Comparison of ENCODE assay signal across 1 cellular context in the genomic region with DNA sequence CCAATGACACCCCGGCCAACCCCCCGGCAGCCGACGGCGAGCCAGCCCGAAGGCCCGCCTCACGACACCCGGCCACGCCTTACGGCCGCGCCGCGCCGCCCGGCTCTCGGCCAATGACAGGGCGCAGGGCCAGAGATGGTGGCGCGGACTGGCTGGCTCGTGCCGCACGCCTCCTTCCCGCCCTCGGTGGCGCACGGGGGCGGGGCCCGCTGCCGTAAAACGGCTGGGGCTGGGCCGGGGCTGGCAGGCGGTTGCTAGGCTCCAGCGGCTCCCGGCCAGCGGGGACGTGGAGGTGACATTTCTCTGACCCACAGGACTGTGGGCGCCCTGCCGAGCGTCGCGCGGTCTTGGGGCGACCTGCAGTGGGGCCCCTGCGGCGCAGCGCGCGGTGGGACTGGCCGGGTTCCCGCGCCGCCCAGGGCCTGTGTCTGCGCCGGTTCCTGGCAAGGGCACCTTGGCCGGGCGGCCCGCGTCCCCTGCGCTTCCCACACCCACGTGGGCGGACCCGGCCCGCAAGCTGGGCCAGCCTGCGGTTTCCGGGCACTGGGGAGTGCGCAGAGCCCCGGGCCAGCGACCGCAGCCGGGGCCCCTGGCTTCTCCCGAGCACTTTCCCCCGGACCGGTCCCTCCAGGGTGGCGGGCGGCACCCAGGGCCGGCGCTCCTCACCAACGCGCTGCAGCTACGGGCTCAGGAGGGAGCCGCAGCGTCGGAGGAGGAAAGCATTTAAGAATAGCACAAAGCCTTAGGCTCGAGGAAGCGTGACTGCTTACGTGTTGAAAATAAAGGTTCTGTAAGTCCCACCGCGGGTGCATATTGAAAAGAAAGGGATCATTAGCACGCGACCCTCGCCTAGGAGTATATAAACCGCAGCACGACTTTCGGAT.
A peak's percentile ranks its signal among the peaks of the same experiment; 100 is the strongest.
TF ChIP-seq lines count a peak whose summit lies in the region.

A gene (minus strand): TSS at position 8 of the 884 bp plus-strand sequence. CDS start 64 bp downstream, outside the sequence.

TF ChIP-seq in GM12878, 131 proteins besides CTCF, POLR2A, EP300 and RAD21 (continued from another document):
- TF ChIP-seq, protein P1, sequence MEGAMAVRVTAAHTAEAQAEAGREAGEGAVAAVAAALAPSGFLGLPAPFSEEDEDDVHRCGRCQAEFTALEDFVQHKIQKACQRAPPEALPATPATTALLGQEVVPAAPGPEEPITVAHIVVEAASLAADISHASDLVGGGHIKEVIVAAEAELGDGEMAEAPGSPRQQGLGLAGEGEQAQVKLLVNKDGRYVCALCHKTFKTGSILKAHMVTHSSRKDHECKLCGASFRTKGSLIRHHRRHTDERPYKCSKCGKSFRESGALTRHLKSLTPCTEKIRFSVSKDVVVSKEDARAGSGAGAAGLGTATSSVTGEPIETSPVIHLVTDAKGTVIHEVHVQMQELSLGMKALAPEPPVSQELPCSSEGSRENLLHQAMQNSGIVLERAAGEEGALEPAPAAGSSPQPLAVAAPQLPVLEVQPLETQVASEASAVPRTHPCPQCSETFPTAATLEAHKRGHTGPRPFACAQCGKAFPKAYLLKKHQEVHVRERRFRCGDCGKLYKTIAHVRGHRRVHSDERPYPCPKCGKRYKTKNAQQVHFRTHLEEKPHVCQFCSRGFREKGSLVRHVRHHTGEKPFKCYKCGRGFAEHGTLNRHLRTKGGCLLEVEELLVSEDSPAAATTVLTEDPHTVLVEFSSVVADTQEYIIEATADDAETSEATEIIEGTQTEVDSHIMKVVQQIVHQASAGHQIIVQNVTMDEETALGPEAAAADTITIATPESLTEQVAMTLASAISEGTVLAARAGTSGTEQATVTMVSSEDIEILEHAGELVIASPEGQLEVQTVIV (IDR thresholded peaks at IDR 0.05; ENCODE audit: borderline replicate concordance, partially characterized antibody) = peak; percentile 99
- TF ChIP-seq MTA3 (IDR thresholded peaks at IDR 0.05; ENCODE audit: borderline replicate concordance, low read length) = no peak
- no peak for TF ChIP-seq FOXK2 (IDR thresholded peaks at IDR 0.05)
- no peak for TF ChIP-seq EZH2 (IDR thresholded peaks at IDR 0.05; ENCODE audit: borderline replicate concordance, control insufficient read depth, low read depth, low read length)
- TF ChIP-seq CHD4 (IDR thresholded peaks at IDR 0.05) = no peak
- TF ChIP-seq, protein P2, sequence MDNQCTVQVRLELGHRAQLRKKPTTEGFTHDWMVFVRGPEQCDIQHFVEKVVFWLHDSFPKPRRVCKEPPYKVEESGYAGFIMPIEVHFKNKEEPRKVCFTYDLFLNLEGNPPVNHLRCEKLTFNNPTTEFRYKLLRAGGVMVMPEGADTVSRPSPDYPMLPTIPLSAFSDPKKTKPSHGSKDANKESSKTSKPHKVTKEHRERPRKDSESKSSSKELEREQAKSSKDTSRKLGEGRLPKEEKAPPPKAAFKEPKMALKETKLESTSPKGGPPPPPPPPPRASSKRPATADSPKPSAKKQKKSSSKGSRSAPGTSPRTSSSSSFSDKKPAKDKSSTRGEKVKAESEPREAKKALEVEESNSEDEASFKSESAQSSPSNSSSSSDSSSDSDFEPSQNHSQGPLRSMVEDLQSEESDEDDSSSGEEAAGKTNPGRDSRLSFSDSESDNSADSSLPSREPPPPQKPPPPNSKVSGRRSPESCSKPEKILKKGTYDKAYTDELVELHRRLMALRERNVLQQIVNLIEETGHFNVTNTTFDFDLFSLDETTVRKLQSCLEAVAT (IDR thresholded peaks at IDR 0.05) = no peak
- no peak for TF ChIP-seq IRF4 (IDR thresholded peaks at IDR 0.05; ENCODE audit: low read depth, low read length)
- peak; percentile 36 for TF ChIP-seq FOS (IDR thresholded peaks at IDR 0.05; ENCODE audit: borderline replicate concordance, extremely low read depth, insufficient read length)
- TF ChIP-seq BHLHE40 (IDR thresholded peaks at IDR 0.05; ENCODE audit: borderline replicate concordance in 1 of 2, low read depth in 2 of 2, low read length in 1 of 2) = peak; percentile 75 to 91
- TF ChIP-seq ZBED1 (IDR thresholded peaks at IDR 0.05; ENCODE audit: borderline replicate concordance) = no peak; the same call in 1 of the 2 replicates
- no peak; the same call in 1 of the 2 replicates for TF ChIP-seq ESRRA (IDR thresholded peaks at IDR 0.05; ENCODE audit: low read length)
- TF ChIP-seq BACH1 (IDR thresholded peaks at IDR 0.05; ENCODE audit: borderline replicate concordance) = peak; percentile 74; the same call in 1 of the 2 replicates
- peak; percentile 34; the same call in 1 of the 2 replicates for TF ChIP-seq ZNF217 (IDR thresholded peaks at IDR 0.05)
- TF ChIP-seq, protein P3, sequence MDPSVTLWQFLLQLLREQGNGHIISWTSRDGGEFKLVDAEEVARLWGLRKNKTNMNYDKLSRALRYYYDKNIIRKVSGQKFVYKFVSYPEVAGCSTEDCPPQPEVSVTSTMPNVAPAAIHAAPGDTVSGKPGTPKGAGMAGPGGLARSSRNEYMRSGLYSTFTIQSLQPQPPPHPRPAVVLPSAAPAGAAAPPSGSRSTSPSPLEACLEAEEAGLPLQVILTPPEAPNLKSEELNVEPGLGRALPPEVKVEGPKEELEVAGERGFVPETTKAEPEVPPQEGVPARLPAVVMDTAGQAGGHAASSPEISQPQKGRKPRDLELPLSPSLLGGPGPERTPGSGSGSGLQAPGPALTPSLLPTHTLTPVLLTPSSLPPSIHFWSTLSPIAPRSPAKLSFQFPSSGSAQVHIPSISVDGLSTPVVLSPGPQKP (IDR thresholded peaks at IDR 0.05; ENCODE audit: low read depth, low read length) = no peak
- TF ChIP-seq SREBF2 (IDR thresholded peaks at IDR 0.05; ENCODE audit: low read length) = no peak
- TF ChIP-seq, protein P4, sequence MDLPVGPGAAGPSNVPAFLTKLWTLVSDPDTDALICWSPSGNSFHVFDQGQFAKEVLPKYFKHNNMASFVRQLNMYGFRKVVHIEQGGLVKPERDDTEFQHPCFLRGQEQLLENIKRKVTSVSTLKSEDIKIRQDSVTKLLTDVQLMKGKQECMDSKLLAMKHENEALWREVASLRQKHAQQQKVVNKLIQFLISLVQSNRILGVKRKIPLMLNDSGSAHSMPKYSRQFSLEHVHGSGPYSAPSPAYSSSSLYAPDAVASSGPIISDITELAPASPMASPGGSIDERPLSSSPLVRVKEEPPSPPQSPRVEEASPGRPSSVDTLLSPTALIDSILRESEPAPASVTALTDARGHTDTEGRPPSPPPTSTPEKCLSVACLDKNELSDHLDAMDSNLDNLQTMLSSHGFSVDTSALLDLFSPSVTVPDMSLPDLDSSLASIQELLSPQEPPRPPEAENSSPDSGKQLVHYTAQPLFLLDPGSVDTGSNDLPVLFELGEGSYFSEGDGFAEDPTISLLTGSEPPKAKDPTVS (IDR thresholded peaks at IDR 0.05; ENCODE audit: low read depth, low read length) = no peak
- 0 out of 2 replicates have a peak, but pooled peaks have one; percentile 18 for TF ChIP-seq TCF3 (IDR thresholded peaks at IDR 0.05; ENCODE audit: borderline replicate concordance, insufficient read depth, low read depth, low read length)
- peak; percentile 93 for TF ChIP-seq DPF2 (IDR thresholded peaks at IDR 0.05)
TF ChIP-seq in GM12878: peak in this region for 45.
